In the genomic region with DNA sequence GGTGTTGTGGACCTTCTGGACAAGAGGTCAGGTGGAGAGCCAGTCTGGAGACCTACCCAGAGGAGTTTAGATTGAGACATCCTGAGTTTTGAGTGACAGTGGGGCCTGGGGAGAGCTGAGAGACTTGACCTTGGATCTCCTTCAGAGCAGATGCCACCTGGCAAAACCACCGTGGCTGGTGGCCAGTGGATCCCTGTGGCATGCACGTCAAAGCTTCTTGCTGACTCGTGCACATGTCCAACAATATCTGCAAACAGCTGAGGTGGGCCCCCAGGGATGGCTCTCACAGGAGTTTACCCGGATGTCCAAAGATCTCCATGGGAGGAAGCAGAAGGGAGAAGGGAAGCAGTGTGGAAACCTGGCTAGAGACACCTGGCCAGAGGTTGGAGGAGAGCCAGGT, we compare ENCODE assay signal across 19 cellular contexts.
DNase-seq lines count a peak whose midpoint lies in the region; ATAC-seq, FAIRE-seq and TF ChIP-seq lines count a peak whose summit lies in the region.
"Had no signal": no experiment of that assay in that cellular context is flagged by ENCODE, and none has a peak within 500 bp of the region (broad histone marks: within the 10 kb centered on the region; RNA-seq: fewer than 3 reads in every experiment).

No MANE protein-coding gene starts in this region.

- H3K27ac ChIP-seq in RWPE1 (no peak overlapping the region), small intestine (ENCODE audit: low read depth in 1 of 2, low read length in 1 of 2) (no peak overlapping the region)

- H3K27me3 Mint-ChIP-seq in dendritic cell treated with granulocyte-macrophage colony-stimulating factor and Interleukin-4, amounts not matched to agents 40 ng/mL and 50 ng/mL, for 4 days, result peaks cover 2% of the 10 kb centered on the region
- no peaks in the 10 kb centered on the region for H3K27me3 Mint-ChIP-seq in neural crest cell (ENCODE audit: low read depth)
- no peaks in the 10 kb centered on the region for H3K27me3 Mint-ChIP-seq in stimulated activated memory B cell treated with anti-CD40 and anti-IgM and Interleukin-4, amounts not matched to agents 10 μg/mL and 1 μg/mL and 100 μg/mL, for 72 hours
- H3K27me3 Mint-ChIP-seq: CD4-positive, CD25-positive, alpha-beta regulatory T cell had no signal

- no peaks in the 10 kb centered on the region for H3K36me3 ChIP-seq in small intestine (ENCODE audit: control insufficient read depth in 2 of 2, insufficient read depth in 2 of 2, low read length in 2 of 2)
- H3K36me3 ChIP-seq: BE2C had no signal

- H3K36me3 Mint-ChIP-seq in dendritic cell treated with granulocyte-macrophage colony-stimulating factor and Interleukin-4, amounts not matched to agents 40 ng/mL and 50 ng/mL, for 4 days (ENCODE audit: low read depth), result no peaks in the 10 kb centered on the region
- H3K36me3 Mint-ChIP-seq in neural crest cell (ENCODE audit: low read depth), result peaks cover 28% of the 10 kb centered on the region
- H3K36me3 Mint-ChIP-seq in stimulated activated memory B cell treated with anti-CD40 and anti-IgM and Interleukin-4, amounts not matched to agents 10 μg/mL and 1 μg/mL and 100 μg/mL, for 72 hours, result no peaks in the 10 kb centered on the region
- H3K36me3 Mint-ChIP-seq: CD4-positive, CD25-positive, alpha-beta regulatory T cell; CD8-positive, alpha-beta memory T cell had no signal

- intact Hi-C loops in dendritic cell treated with granulocyte-macrophage colony-stimulating factor and Interleukin-4, amounts not matched to agents 40 ng/mL and 50 ng/mL, for 4 days (cut with micrococcal nuclease), result no loop called here

- CTCF ChIA-PET in RWPE1 (lab: Yijun Ruan, JAX), result no interaction called here

- no peak for TF ChIP-seq CTCF in neural crest cell (conservative IDR thresholded peaks at IDR 0.05)
- no peak for TF ChIP-seq CTCF in RWPE1 (conservative IDR thresholded peaks at IDR 0.05; ENCODE audit: low read depth)

- H3K4me3 ChIP-seq in small intestine (ENCODE audit: low read depth in 1 of 2, low read length in 2 of 2), result no peak overlapping the region
- H3K4me3 ChIP-seq: GM12878 had no signal

- H3K9me3 Mint-ChIP-seq in dendritic cell treated with granulocyte-macrophage colony-stimulating factor and Interleukin-4, amounts not matched to agents 40 ng/mL and 50 ng/mL, for 4 days, result no peaks in the 10 kb centered on the region
- H3K9me3 Mint-ChIP-seq in neural crest cell, result peaks cover 6% of the 10 kb centered on the region
- H3K9me3 Mint-ChIP-seq in stimulated activated memory B cell treated with anti-CD40 and anti-IgM and Interleukin-4, amounts not matched to agents 10 μg/mL and 1 μg/mL and 100 μg/mL, for 72 hours, result peaks cover 4% of the 10 kb centered on the region
- H3K9me3 Mint-ChIP-seq: H9 had no signal

- H3K9me3 ChIP-seq in small intestine (ENCODE audit: control insufficient read depth, low read depth), result no peaks in the 10 kb centered on the region
- H3K9me3 ChIP-seq: BE2C had no signal

- FAIRE-seq in small intestine (lab: Jason Lieb, UNC), result no peak
- FAIRE-seq: GM12878, H1, HTR-8/SVneo had no signal

- H3K4me1 ChIP-seq in small intestine (ENCODE audit: control insufficient read depth in 2 of 2, insufficient read depth in 1 of 2, low read depth in 1 of 2, low read length in 1 of 2), result no peaks in the 10 kb centered on the region

- DNase-seq in LHCN-M2 (ENCODE audit: low read depth) (peak; percentile 38), neural crest cell (ENCODE audit: low read depth, low spot score) (no peak), RWPE1 (ENCODE audit: low spot score) (no peak), small intestine (no peak)
- DNase-seq: BE2C; C1 segment of cervical spinal cord; CD4-positive, CD25-positive, alpha-beta regulatory T cell; CD8-positive, alpha-beta memory T cell; COR-L47; DMS 273 treated with DMSO at 0.1 percent for 48 hours; DMS53; DND-41; EL; H9 had no signal

- 65 to 81% (median 71%) methylated on average over 4 of the region's 4 CpGs for WGBS in small intestine, 3 donors

- peak; percentile 12 for ATAC-seq in stimulated activated memory B cell treated with anti-CD40 and anti-IgM and Interleukin-4, amounts not matched to agents 10 μg/mL and 1 μg/mL and 100 μg/mL, for 72 hours
- ATAC-seq: GM12878 had no signal

- POLR2A ChIA-PET in RWPE1 (lab: Yijun Ruan, JAX; ENCODE audit: low non-redundant PET), result no interaction called here

- no peak overlapping the region for H3K4me3 Mint-ChIP-seq in dendritic cell treated with granulocyte-macrophage colony-stimulating factor and Interleukin-4, amounts not matched to agents 40 ng/mL and 50 ng/mL, for 4 days
- H3K4me3 Mint-ChIP-seq in neural crest cell, result no peak overlapping the region
- H3K4me3 Mint-ChIP-seq in stimulated activated memory B cell treated with anti-CD40 and anti-IgM and Interleukin-4, amounts not matched to agents 10 μg/mL and 1 μg/mL and 100 μg/mL, for 72 hours, result no peak overlapping the region
- H3K4me3 Mint-ChIP-seq: CD4-positive, CD25-positive, alpha-beta regulatory T cell; CD8-positive, alpha-beta memory T cell; H9 had no signal

- H3K27me3 ChIP-seq in small intestine (ENCODE audit: control insufficient read depth in 2 of 2, insufficient read depth in 2 of 2, low read length in 2 of 2), result no peaks in the 10 kb centered on the region
- H3K27me3 ChIP-seq: BE2C had no signal

- peak overlapping the region; percentile 56 for H3K27ac Mint-ChIP-seq in dendritic cell treated with granulocyte-macrophage colony-stimulating factor and Interleukin-4, amounts not matched to agents 40 ng/mL and 50 ng/mL, for 4 days
- H3K27ac Mint-ChIP-seq in neural crest cell (ENCODE audit: unreplicated experiment), result peak overlapping the region; percentile 39
- H3K27ac Mint-ChIP-seq in stimulated activated memory B cell treated with anti-CD40 and anti-IgM and Interleukin-4, amounts not matched to agents 10 μg/mL and 1 μg/mL and 100 μg/mL, for 72 hours, result no peak overlapping the region
- H3K27ac Mint-ChIP-seq: H9 had no signal

- H3K4me1 Mint-ChIP-seq in dendritic cell treated with granulocyte-macrophage colony-stimulating factor and Interleukin-4, amounts not matched to agents 40 ng/mL and 50 ng/mL, for 4 days (ENCODE audit: low read depth), result peaks cover 46% of the 10 kb centered on the region
- H3K4me1 Mint-ChIP-seq in neural crest cell, result peaks cover 23% of the 10 kb centered on the region
- no peaks in the 10 kb centered on the region for H3K4me1 Mint-ChIP-seq in stimulated activated memory B cell treated with anti-CD40 and anti-IgM and Interleukin-4, amounts not matched to agents 10 μg/mL and 1 μg/mL and 100 μg/mL, for 72 hours
